In genomic region chr1:29202053-29202452, GRCh38 we compare ENCODE assay signal across 9 cellular contexts. TPM values are rescaled to one million over a fixed set of nuclear protein-coding genes. Genes with fewer than 3 reads are reported as not detected.
DNase-seq lines count a peak whose midpoint lies in the region; ATAC-seq and TF ChIP-seq lines count a peak whose summit lies in the region.
"Had no signal": no experiment of that assay in that cellular context is flagged by ENCODE, and none has a peak within 500 bp of the region (broad histone marks: within the 10 kb centered on the region; RNA-seq: fewer than 3 reads in every experiment).

No MANE protein-coding gene starts in this region.

- H3K36me3 Mint-ChIP-seq in activated T-cell treated with anti-CD3 and anti-CD28 coated beads, Interleukin-2, amount 50 U/mL, for 72 hours (ENCODE audit: insufficient read depth in 2 of 2), result peaks cover 2% of the 10 kb centered on the region in 2 donors
- H3K36me3 Mint-ChIP-seq in brain (peaks cover 37% of the 10 kb centered on the region), mesothelial cell of epicardium (peaks cover 13% of the 10 kb centered on the region)

- no peak for DNase-seq in activated T-cell treated with anti-CD3 and anti-CD28 coated beads, Interleukin-2, amount 50 U/mL, for 72 hours
- DNase-seq in activated T-cell treated with anti-CD3 and anti-CD28 coated beads, Interleukin-2, amount 50 U/mL, for 1 hour, result no peak
- DNase-seq in mesothelial cell of epicardium (ENCODE audit: low spot score in 2 of 2, unreplicated experiment in 2 of 2) (no peak), uterus (no peak), SW480 (ENCODE audit: low spot score) (no peak), NCI-H2171 treated with DMSO at 0.1 percent for 48 hours (lab: John Stamatoyannopoulos, UW) (no peak)

- H3K27ac Mint-ChIP-seq in activated T-cell treated with anti-CD3 and anti-CD28 coated beads, Interleukin-2, amount 50 U/mL, for 72 hours, result peak overlapping the region; percentile 2
- H3K27ac Mint-ChIP-seq in brain (peak overlapping the region in 4 of 5 experiments; percentile 22 to 89 (median 84)), mesothelial cell of epicardium (peak overlapping the region; percentile 95)

- no peak overlapping the region for H3K4me3 ChIP-seq in uterus
- H3K4me3 ChIP-seq: GM12878 had no signal

- peaks cover 17% of the 10 kb centered on the region for H3K4me1 Mint-ChIP-seq in activated T-cell treated with anti-CD3 and anti-CD28 coated beads, Interleukin-2, amount 50 U/mL, for 72 hours (ENCODE audit: low read depth)
- H3K4me1 Mint-ChIP-seq in brain, result peaks cover 17% of the 10 kb centered on the region
- H3K4me1 Mint-ChIP-seq in mesothelial cell of epicardium, result peaks cover 16% of the 10 kb centered on the region

- H3K4me1 ChIP-seq in uterus, result peaks cover 0 to 5% of the 10 kb centered on the region in 2 donors

- H3K36me3 ChIP-seq in uterus, result no peaks in the 10 kb centered on the region

- no peak for TF ChIP-seq POLR2A in uterus (IDR thresholded peaks at IDR 0.05)

- no peak overlapping the region for H3K4me3 Mint-ChIP-seq in activated T-cell treated with anti-CD3 and anti-CD28 coated beads, Interleukin-2, amount 50 U/mL, for 72 hours
- H3K4me3 Mint-ChIP-seq in brain (no peak overlapping the region), mesothelial cell of epicardium (no peak overlapping the region)

- no peaks in the 10 kb centered on the region for H3K27me3 ChIP-seq in uterus

- no peak for ATAC-seq in activated T-cell treated with anti-CD3 and anti-CD28 coated beads, Interleukin-2, amount 50 U/mL, for 72 hours (replicated peaks in 1 of 2)
- ATAC-seq in HG02571 (IDR thresholded peaks at IDR 0.05; ENCODE audit: unreplicated experiment), result no peak

- H3K9me3 Mint-ChIP-seq in activated T-cell treated with anti-CD3 and anti-CD28 coated beads, Interleukin-2, amount 50 U/mL, for 72 hours, result no peaks in the 10 kb centered on the region
- no peaks in the 10 kb centered on the region for H3K9me3 Mint-ChIP-seq in brain
- no peaks in the 10 kb centered on the region for H3K9me3 Mint-ChIP-seq in mesothelial cell of epicardium

- TF ChIP-seq CTCF in brain (conservative IDR thresholded peaks at IDR 0.05) (no peak), mesothelial cell of epicardium (IDR thresholded peaks at IDR 0.05; ENCODE audit: unreplicated experiment) (no peak), uterus (IDR thresholded peaks at IDR 0.05) (no peak)

- no peaks in the 10 kb centered on the region for H3K27me3 Mint-ChIP-seq in activated T-cell treated with anti-CD3 and anti-CD28 coated beads, Interleukin-2, amount 50 U/mL, for 72 hours (ENCODE audit: low read depth)
- H3K27me3 Mint-ChIP-seq in brain, result peaks cover 3% of the 10 kb centered on the region
- H3K27me3 Mint-ChIP-seq in mesothelial cell of epicardium (ENCODE audit: low read depth), result no peaks in the 10 kb centered on the region

- no peaks in the 10 kb centered on the region for H3K9me3 ChIP-seq in uterus

- peak overlapping the region; percentile 79 to 94 for H3K27ac ChIP-seq in uterus

- intact Hi-C loops in uterus (cut with DNase I; ENCODE audit: low total_unique reads), result loop anchor here (5.0 kb wide), 1 partner anchor 320 kb away; no protein-coding TSS in a partner anchor

RNA-seq across cellular contexts. Expression of gene SRSF4, which starts 20.4 kb away (rescaled TPM):
- total RNA-seq in activated T-cell treated with anti-CD3 and anti-CD28 coated beads, Interleukin-2, amount 50 U/mL, for 72 hours, result 100 to 1,000 TPM; 123 to 141 TPM
- polyA plus RNA-seq in brain (ENCODE audit: insufficient read depth, low read depth, low replicate concordance), result 132 TPM
- total RNA-seq in mesothelial cell of epicardium, result 103 to 107 TPM (median 105 TPM) in 3 replicates
- 100 to 1,000 TPM in 1 of 4 donors, 10 to 100 TPM in 3; 60.0 to 129 (median 69.0) TPM for total RNA-seq in uterus

RNA-seq across cellular contexts. Expression of gene MECR, which starts 28.7 kb away (rescaled TPM):
- total RNA-seq in activated T-cell treated with anti-CD3 and anti-CD28 coated beads, Interleukin-2, amount 50 U/mL, for 72 hours, result 10 to 100 TPM; 23.5 to 37.0 TPM
- polyA plus RNA-seq in brain (ENCODE audit: insufficient read depth, low read depth, low replicate concordance), result 31.1 TPM
- total RNA-seq in mesothelial cell of epicardium, result 36.6 to 40.0 TPM (median 38.0 TPM) in 3 replicates
- total RNA-seq in uterus, result 10 to 100 TPM in 3 of 4 donors, 1 to 10 TPM in 1; 7.4 to 23.4 (median 20.7) TPM

RNA-seq across cellular contexts. Expression of gene PTPRU, which starts 34.3 kb away (rescaled TPM):
- total RNA-seq in activated T-cell treated with anti-CD3 and anti-CD28 coated beads, Interleukin-2, amount 50 U/mL, for 72 hours, result under 1 TPM; 0.17 to 0.83 TPM
- 10.6 TPM for polyA plus RNA-seq in brain (ENCODE audit: insufficient read depth, low read depth, low replicate concordance)
- total RNA-seq in mesothelial cell of epicardium (143 to 151 TPM (median 145 TPM) in 3 replicates), uterus (10 to 100 TPM in 3 of 4 donors, 1 to 10 TPM in 1; 9.5 to 48.2 (median 33.4) TPM)

Comparison
In these comparisons a context has a peak if more than half of its experiments do, and no peak if none do; other contexts are left out.
1. H3K27ac Mint-ChIP-seq: peak in every context shown above with its lines; median percentile 95 in mesothelial cell of epicardium; 84 in brain; 2 in activated T-cell treated with anti-CD3 and anti-CD28 coated beads, Interleukin-2, amount 50 U/mL, for 72 hours.
2. RNA of gene PTPRU, which starts 34.3 kb away (total RNA-seq): 143 to 151 TPM in mesothelial cell of epicardium and 9.5 to 48.2 TPM in uterus; 0.17 to 0.83 TPM in activated T-cell treated with anti-CD3 and anti-CD28 coated beads, Interleukin-2, amount 50 U/mL, for 72 hours; every median in the first group is over 4 times any median in the second.